In the genomic region with DNA sequence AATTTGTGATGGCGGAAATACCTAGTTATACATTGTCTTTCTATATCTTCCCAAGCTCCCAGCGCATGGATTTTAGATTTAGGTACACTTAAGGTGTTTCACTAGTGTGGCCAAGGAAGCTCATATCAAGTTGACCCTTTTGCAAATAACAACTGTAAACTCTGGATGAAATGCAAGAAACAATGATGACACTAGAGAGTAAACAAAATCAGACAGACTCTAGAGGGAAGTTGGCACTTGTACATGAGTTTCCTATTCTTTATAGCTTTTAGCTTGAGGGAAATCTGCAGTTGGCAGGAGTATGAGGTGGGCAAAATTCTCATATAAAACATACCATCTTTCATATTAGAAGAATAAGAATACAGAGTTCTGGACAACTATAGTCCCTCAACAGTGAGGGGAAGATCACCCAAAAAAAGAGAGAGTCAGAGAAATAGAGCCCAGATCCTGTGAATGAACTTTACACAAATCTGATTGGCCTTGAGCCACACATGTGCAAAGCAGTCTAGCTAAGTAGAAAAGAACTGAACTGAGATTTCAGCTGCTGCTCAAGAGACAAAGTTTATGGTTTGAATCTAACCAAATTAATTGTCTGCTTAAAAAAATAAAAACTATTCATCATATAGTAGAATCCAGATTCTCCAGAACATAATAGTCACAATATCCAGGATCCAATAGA, we compare ENCODE assay signal across 18 cellular contexts. TPM values are rescaled to one million over a fixed set of nuclear protein-coding genes. Genes with fewer than 3 reads are reported as not detected.
DNase-seq lines count a peak whose midpoint lies in the region; ATAC-seq and TF ChIP-seq lines count a peak whose summit lies in the region.
"Had no signal": no experiment of that assay in that cellular context is flagged by ENCODE, and none has a peak within 500 bp of the region (broad histone marks: within the 10 kb centered on the region; RNA-seq: fewer than 3 reads in every experiment).

No MANE protein-coding gene starts in this region.

- intact Hi-C loops in CD4-positive, alpha-beta memory T cell (cut with micrococcal nuclease) = no loop called here
- intact Hi-C loops in OCI-LY7 (cut with micrococcal nuclease; ENCODE audit: unreplicated experiment) (no loop called here), psoas muscle (cut with DNase I) (no loop called here)

- peaks cover 15 to 33% (median 22%) of the 10 kb centered on the region in 4 donors for H3K4me1 Mint-ChIP-seq in CD4-positive, alpha-beta memory T cell

- 95 to 100% (median 99%) methylated on average over 2 of the region's 2 CpGs for WGBS in psoas muscle, 3 donors

- peak overlapping the region; percentile 96 for H3K4me2 ChIP-seq in OCI-LY7 (ENCODE audit: low read length)
- H3K4me2 ChIP-seq: BLaER1 had no signal

- H3K9me3 Mint-ChIP-seq in CD4-positive, alpha-beta memory T cell = no peaks in the 10 kb centered on the region

- no peaks in the 10 kb centered on the region for H3K27me3 Mint-ChIP-seq in CD4-positive, alpha-beta memory T cell

- H3K79me2 ChIP-seq in OCI-LY7 (ENCODE audit: insufficient read depth, low read depth, low read length) = peaks cover 66% of the 10 kb centered on the region

- TF ChIP-seq CTCF in OCI-LY7 (conservative IDR thresholded peaks at IDR 0.05; ENCODE audit: low read length) = no peak
- no peak for TF ChIP-seq CTCF in psoas muscle (IDR thresholded peaks at IDR 0.05)
- no peak for TF ChIP-seq CTCF in foreskin fibroblast (IDR thresholded peaks at IDR 0.05; ENCODE audit: low read depth, low read length)

- H3K9me2 ChIP-seq in OCI-LY7 (ENCODE audit: insufficient read depth, low read length) = no peaks in the 10 kb centered on the region

- H3K27ac ChIP-seq in CD4-positive, alpha-beta memory T cell (ENCODE audit: low read depth, low read length) = no peak overlapping the region
- H3K27ac ChIP-seq in OCI-LY7 (ENCODE audit: low read depth, low read length, poor library complexity, severe bottlenecking) (peak overlapping the region; percentile 88), psoas muscle (peak overlapping the region; percentile 93)
- H3K27ac ChIP-seq: BLaER1, SK-N-MC had no signal

- H3K4me3 Mint-ChIP-seq in CD4-positive, alpha-beta memory T cell = no peak overlapping the region

- POLR2A ChIA-PET in CD4-positive, alpha-beta memory T cell (lab: Charles Lee; ENCODE audit: partially characterized antibody) = no interaction called here
- POLR2A ChIA-PET in OCI-LY7 (lab: Charles Lee) = interaction anchor here (0.6 to 7.1 kb wide), 14 partner anchors 8 to 109 kb away, joined by 3 to 110 read pairs (median 12); partner anchors contain the start of genes CITED2 and TXLNB

- H4K20me1 ChIP-seq in OCI-LY7 (ENCODE audit: insufficient read depth, low read length) = no peaks in the 10 kb centered on the region
- H4K20me1 ChIP-seq: BLaER1 had no signal

- H3K4me3 ChIP-seq in CD4-positive, alpha-beta memory T cell (ENCODE audit: low read length in 2 of 2) = no peak overlapping the region
- H3K4me3 ChIP-seq in OCI-LY7 (ENCODE audit: low read depth, low read length, poor library complexity, severe bottlenecking) (peak overlapping the region; percentile 50), psoas muscle (no peak overlapping the region), foreskin fibroblast (ENCODE audit: low read depth in 1 of 2, low read length in 2 of 2) (no peak overlapping the region)
- H3K4me3 ChIP-seq: BLaER1, HAP-1, SK-N-MC had no signal

- CTCF ChIA-PET in CD4-positive, alpha-beta memory T cell (lab: Charles Lee; ENCODE audit: partially characterized antibody) = interaction anchor here (0.5 to 4.2 kb wide), 5 partner anchors 15 to 1702 kb away, joined by 3 to 25 read pairs (median 3); no protein-coding TSS in a partner anchor
- CTCF ChIA-PET in OCI-LY7 (lab: Charles Lee; ENCODE audit: unreplicated experiment) = interaction anchor here (0.6 kb wide), 1 partner anchor 9 kb away, joined by 3 read pairs; no protein-coding TSS in a partner anchor

- no TSS peak for BruUV-seq in OCI-LY7 (replicated peaks; lab: Mats Ljungman, UMichigan)

- peaks cover 20% of the 10 kb centered on the region for H3K4me1 ChIP-seq in CD4-positive, alpha-beta memory T cell (ENCODE audit: insufficient read depth, low read length)
- H3K4me1 ChIP-seq in OCI-LY7 (ENCODE audit: insufficient read depth, low read length, poor library complexity, severe bottlenecking) = peaks cover 86% of the 10 kb centered on the region
- peaks cover 37% of the 10 kb centered on the region for H3K4me1 ChIP-seq in psoas muscle
- H3K4me1 ChIP-seq: HAP-1 had no signal

- peak overlapping the region in 4 of 7 donors; percentile 6 to 60 (median 30) for H3K27ac Mint-ChIP-seq in CD4-positive, alpha-beta memory T cell

- peak; percentile 4 for DNase-seq in DMS53 treated with DMSO at 0.1 percent for 48 hours (lab: John Stamatoyannopoulos, UW; ENCODE audit: unreplicated experiment)
- DNase-seq in DMS53 (lab: John Stamatoyannopoulos, UW) = no peak
- DNase-seq in CD4-positive, alpha-beta memory T cell = no peak
- peak; percentile 44 for DNase-seq in OCI-LY7 (ENCODE audit: low spot score)
- no peak for DNase-seq in psoas muscle
- no peak for DNase-seq in foreskin fibroblast
- no peak for DNase-seq in NCI-H146 treated with DMSO at 0.1 percent for 48 hours (lab: John Stamatoyannopoulos, UW; ENCODE audit: unreplicated experiment)
- DNase-seq: 8988T, DMS79 treated with DMSO at 0.1 percent for 48 hours, MV-4-11, NCI-H187, NCI-H2107, NCI-H446 treated with DMSO at 0.1 percent for 48 hours, Right ventricle myocardium superior had no signal

- no peaks in the 10 kb centered on the region for H3K36me3 ChIP-seq in CD4-positive, alpha-beta memory T cell (ENCODE audit: insufficient read depth, low read length)
- H3K36me3 ChIP-seq in OCI-LY7 (ENCODE audit: insufficient read depth, low read length) (peaks cover 19% of the 10 kb centered on the region), psoas muscle (ENCODE audit: insufficient read depth in 1 of 2, low read depth in 1 of 2) (peaks cover 4 to 53% of the 10 kb centered on the region in 2 donors)
- H3K36me3 ChIP-seq: HAP-1 had no signal

- ATAC-seq in psoas muscle (no peak), HG02970 (IDR thresholded peaks at IDR 0.05; ENCODE audit: low FRiP score, unreplicated experiment) (no peak)

- H3K36me3 Mint-ChIP-seq in CD4-positive, alpha-beta memory T cell = peaks cover 0 to 10% of the 10 kb centered on the region in 2 donors

- no peaks in the 10 kb centered on the region for H3K9me3 ChIP-seq in CD4-positive, alpha-beta memory T cell (ENCODE audit: control insufficient read depth in 1 of 2, low read length in 2 of 2)
- H3K9me3 ChIP-seq in OCI-LY7 (ENCODE audit: low read length) = peaks cover 10% of the 10 kb centered on the region; the same call in 1 of the 2 replicates
- no peaks in the 10 kb centered on the region for H3K9me3 ChIP-seq in psoas muscle
- H3K9me3 ChIP-seq: BLaER1, HAP-1 had no signal

- H2AFZ ChIP-seq in OCI-LY7 (ENCODE audit: low read length) = peak overlapping the region; percentile 71; the same call in 1 of the 2 replicates

- H3K27me3 ChIP-seq in CD4-positive, alpha-beta memory T cell (ENCODE audit: insufficient read depth, low read length) = no peaks in the 10 kb centered on the region
- H3K27me3 ChIP-seq in psoas muscle (ENCODE audit: insufficient read depth in 3 of 3, low read length in 2 of 3) = no peaks in the 10 kb centered on the region
- H3K27me3 ChIP-seq: BLaER1 had no signal

RNA-seq across cellular contexts. Expression of gene TXLNB, which starts 26.1 kb away (rescaled TPM):
- 1 to 10 TPM; 1.4 to 1.6 TPM for total RNA-seq in CD4-positive, alpha-beta memory T cell
- polyA plus RNA-seq in CD4-positive, alpha-beta memory T cell = under 1 TPM in 1 of 2 donors, not detected in 1; 0.78 TPM
- total RNA-seq in OCI-LY7 (2014; rRNA removed; shearing (Covaris generic)) = 7.3 and 7.9 TPM in 2 replicates
- 12.4 and 13.0 TPM in 2 replicates for total RNA-seq in OCI-LY7 (2022)
- 100 to 1,000 TPM; 128 to 230 (median 158) TPM for total RNA-seq in psoas muscle
- polyA plus RNA-seq in psoas muscle = 10 to 100 TPM in 2 of 3 donors, 1 to 10 TPM in 1; 1.8 to 40.7 (median 32.1) TPM

Comparison
In these comparisons a context has a peak if more than half of its experiments do, and no peak if none do; other contexts are left out.
1. DNase-seq: peak in DMS53 treated with DMSO at 0.1 percent for 48 hours (single experiment) and OCI-LY7 (single experiment); none in DMS53 (single experiment), CD4-positive, alpha-beta memory T cell (0 of 5), psoas muscle (0 of 2), foreskin fibroblast (0 of 2) and NCI-H146 treated with DMSO at 0.1 percent for 48 hours (single experiment).
2. RNA of gene TXLNB, which starts 26.1 kb away (total RNA-seq): 128 to 230 TPM in psoas muscle; 7.3 to 13.0 TPM in OCI-LY7 and 1.4 to 1.6 TPM in CD4-positive, alpha-beta memory T cell; every median in the first group is over 4 times any median in the second.